In the genomic region with DNA sequence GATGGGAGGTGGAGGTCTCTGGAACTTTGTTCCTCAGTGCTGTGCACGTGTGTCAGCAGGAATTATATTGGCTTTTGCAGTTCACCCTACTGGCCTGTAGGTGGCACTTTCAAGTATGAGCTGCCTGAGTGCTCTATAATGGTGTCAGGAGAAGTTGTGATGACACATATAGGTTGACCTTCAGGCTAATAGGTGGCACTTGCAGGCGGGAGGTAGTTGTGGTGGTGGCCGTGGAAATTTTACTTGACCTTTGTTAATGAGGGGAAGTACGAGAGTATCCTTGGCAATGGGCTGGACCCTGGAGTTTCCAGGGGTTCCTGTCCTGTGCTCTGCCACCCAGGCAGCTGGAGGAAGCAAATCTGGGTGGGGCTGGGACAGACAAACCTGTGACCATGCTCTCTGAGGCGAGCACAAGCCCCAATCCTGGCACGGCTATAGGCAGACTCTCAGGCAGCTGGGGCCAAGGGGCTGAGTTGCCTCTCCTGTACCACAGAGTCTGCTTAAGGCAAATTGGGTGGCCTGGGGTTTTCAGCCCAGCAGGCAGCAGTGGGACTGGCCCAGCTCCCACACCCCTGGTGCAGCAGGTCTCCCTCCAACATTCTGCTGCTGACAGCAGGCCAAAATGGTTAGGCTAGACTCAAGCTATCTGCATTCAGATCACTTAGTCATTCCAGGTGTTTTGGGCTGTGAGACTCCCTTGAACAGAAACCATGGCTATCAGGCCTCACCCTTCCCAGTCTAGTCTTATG, we compare ENCODE assay signal across 8 cellular contexts.
DNase-seq lines count a peak whose midpoint lies in the region; ATAC-seq and TF ChIP-seq lines count a peak whose summit lies in the region.

No MANE protein-coding gene starts in this region.

- peak; percentile 83 for ATAC-seq in GM21786 (IDR thresholded peaks at IDR 0.05; ENCODE audit: unreplicated experiment)
- ATAC-seq in T-helper 17 cell = peak; percentile 82
- peak; percentile 84 to 98 (median 96) for ATAC-seq in natural killer cell

- no peaks in the 10 kb centered on the region for H3K9me3 ChIP-seq in T-helper 17 cell (ENCODE audit: control insufficient read depth, low read length, poor library complexity, severe bottlenecking)

- intact Hi-C loops in dendritic cell treated with granulocyte-macrophage colony-stimulating factor and Interleukin-4, amounts not matched to agents 40 ng/mL and 50 ng/mL, for 4 days (cut with micrococcal nuclease) = loop anchor here (10.0 kb wide), 1 partner anchor 60 kb away; no protein-coding TSS in a partner anchor
- intact Hi-C loops in natural killer cell (cut with micrococcal nuclease) = no loop called here

- peak; percentile 77 for TF ChIP-seq CTCF in natural killer cell (IDR thresholded peaks at IDR 0.05)

- peaks cover 2% of the 10 kb centered on the region for H3K36me3 Mint-ChIP-seq in T-helper 17 cell (ENCODE audit: low read depth)
- no peaks in the 10 kb centered on the region for H3K36me3 Mint-ChIP-seq in dendritic cell treated with granulocyte-macrophage colony-stimulating factor and Interleukin-4, amounts not matched to agents 40 ng/mL and 50 ng/mL, for 4 days (ENCODE audit: low read depth)
- H3K36me3 Mint-ChIP-seq in natural killer cell = no peaks in the 10 kb centered on the region

- DNase-seq in activated CD4-positive, alpha-beta T cell treated with anti-CD3 and anti-CD28 coated beads for 24 hours (ENCODE audit: low read depth in 2 of 2) = peak; percentile 10 to 11
- DNase-seq in activated CD4-positive, alpha-beta T cell treated with anti-CD3 and anti-CD28 coated beads for 1 hour = no peak
- DNase-seq in HuH-7 (ENCODE audit: low spot score) (peak; percentile 22), T-helper 17 cell (peak in 1 of 3 donors; percentile 6), natural killer cell (no peak), epidermal melanocyte (ENCODE audit: insufficient read length, low spot score) (no peak)

- peaks cover 11% of the 10 kb centered on the region for H3K27me3 Mint-ChIP-seq in T-helper 17 cell
- peaks cover 4% of the 10 kb centered on the region for H3K27me3 Mint-ChIP-seq in dendritic cell treated with granulocyte-macrophage colony-stimulating factor and Interleukin-4, amounts not matched to agents 40 ng/mL and 50 ng/mL, for 4 days
- no peaks in the 10 kb centered on the region for H3K27me3 Mint-ChIP-seq in natural killer cell (ENCODE audit: low read depth in 2 of 2)

- no peak overlapping the region for H3K4me3 Mint-ChIP-seq in T-helper 17 cell
- no peak overlapping the region for H3K4me3 Mint-ChIP-seq in dendritic cell treated with granulocyte-macrophage colony-stimulating factor and Interleukin-4, amounts not matched to agents 40 ng/mL and 50 ng/mL, for 4 days
- no peak overlapping the region for H3K4me3 Mint-ChIP-seq in natural killer cell

- H3K4me1 Mint-ChIP-seq in T-helper 17 cell = peaks cover 4% of the 10 kb centered on the region
- peaks cover 25% of the 10 kb centered on the region for H3K4me1 Mint-ChIP-seq in dendritic cell treated with granulocyte-macrophage colony-stimulating factor and Interleukin-4, amounts not matched to agents 40 ng/mL and 50 ng/mL, for 4 days (ENCODE audit: low read depth)
- H3K4me1 Mint-ChIP-seq in natural killer cell = peaks cover 5 to 13% of the 10 kb centered on the region in 2 donors

- H3K27ac Mint-ChIP-seq in T-helper 17 cell (no peak overlapping the region), natural killer cell (no peak overlapping the region)
- peak overlapping the region; percentile 42 for H3K27ac Mint-ChIP-seq in dendritic cell treated with granulocyte-macrophage colony-stimulating factor and Interleukin-4, amounts not matched to agents 40 ng/mL and 50 ng/mL, for 4 days

- H3K9me3 Mint-ChIP-seq in dendritic cell treated with granulocyte-macrophage colony-stimulating factor and Interleukin-4, amounts not matched to agents 40 ng/mL and 50 ng/mL, for 4 days = peaks cover 2% of the 10 kb centered on the region
- no peaks in the 10 kb centered on the region for H3K9me3 Mint-ChIP-seq in natural killer cell

Comparison
In these comparisons a context has a peak if more than half of its experiments do, and no peak if none do; other contexts are left out.
1. DNase-seq: peak in activated CD4-positive, alpha-beta T cell treated with anti-CD3 and anti-CD28 coated beads for 24 hours (2 of 2) and HuH-7 (single experiment); none in activated CD4-positive, alpha-beta T cell treated with anti-CD3 and anti-CD28 coated beads for 1 hour (single experiment), natural killer cell (single experiment) and epidermal melanocyte (single experiment).
2. Peak in every context shown above with its lines, with median percentiles within 50 percentile points of each other: ATAC-seq.